Comparison of ENCODE assay signal across 10 cellular contexts in genomic region chr15:74196175-74196574, GRCh38. TPM values are rescaled to one million over a fixed set of nuclear protein-coding genes. Genes with fewer than 3 reads are reported as not detected.
A peak's percentile ranks its signal among the peaks of the same experiment; 100 is the strongest.
DNase-seq lines count a peak whose midpoint lies in the region; ATAC-seq and TF ChIP-seq lines count a peak whose summit lies in the region.
"Had no signal": no experiment of that assay in that cellular context is flagged by ENCODE, and none has a peak within 500 bp of the region (broad histone marks: within the 10 kb centered on the region; RNA-seq: fewer than 3 reads in every experiment).

No MANE protein-coding gene starts in this region.

- H3K4me3 ChIP-seq in BE2C (ENCODE audit: low read depth, low read length): peak overlapping the region; percentile 81; the same call in 1 of the 2 replicates

- TF ChIP-seq CTCF in BE2C (IDR thresholded peaks at IDR 0.05; ENCODE audit: low read depth, low read length) (no peak), chondrocyte (IDR thresholded peaks at IDR 0.05) (no peak), mesothelial cell of epicardium (IDR thresholded peaks at IDR 0.05; ENCODE audit: unreplicated experiment) (no peak)
- no peak for TF ChIP-seq CTCF in activated CD8-positive, alpha-beta T cell treated with anti-CD3 and anti-CD28 coated beads for 36 hours (IDR thresholded peaks at IDR 0.05)

- H3K9me3 Mint-ChIP-seq in chondrocyte (ENCODE audit: low read depth): no peaks in the 10 kb centered on the region
- H3K9me3 Mint-ChIP-seq in mesothelial cell of epicardium: no peaks in the 10 kb centered on the region
- H3K9me3 Mint-ChIP-seq in activated CD8-positive, alpha-beta T cell treated with anti-CD3 and anti-CD28 coated beads for 36 hours: no peaks in the 10 kb centered on the region
- H3K9me3 Mint-ChIP-seq: stimulated activated naive CD8-positive, alpha-beta T cell treated with anti-CD3 and anti-CD28 coated beads, Interleukin-15, Interleukin-2, amounts not matched to agents 100 ng/mL and 50 ng/mL, for 24 hours had no signal

- H3K9me3 ChIP-seq in BE2C: no peaks in the 10 kb centered on the region

- POLR2A ChIA-PET in activated CD8-positive, alpha-beta T cell treated with anti-CD3 and anti-CD28 coated beads for 36 hours (lab: Charles Lee): no interaction called here

- H3K27ac Mint-ChIP-seq in chondrocyte (ENCODE audit: unreplicated experiment): peak overlapping the region; percentile 20
- peak overlapping the region; percentile 83 for H3K27ac Mint-ChIP-seq in mesothelial cell of epicardium
- no peak overlapping the region for H3K27ac Mint-ChIP-seq in activated CD8-positive, alpha-beta T cell treated with anti-CD3 and anti-CD28 coated beads for 36 hours
- H3K27ac Mint-ChIP-seq: stimulated activated naive CD8-positive, alpha-beta T cell treated with anti-CD3 and anti-CD28 coated beads, Interleukin-15, Interleukin-2, amounts not matched to agents 100 ng/mL and 50 ng/mL, for 24 hours had no signal

- H3K36me3 ChIP-seq in BE2C: peaks cover 97% of the 10 kb centered on the region

- H3K4me3 Mint-ChIP-seq in chondrocyte (ENCODE audit: unreplicated experiment): no peak overlapping the region
- H3K4me3 Mint-ChIP-seq in mesothelial cell of epicardium: no peak overlapping the region
- H3K4me3 Mint-ChIP-seq in activated CD8-positive, alpha-beta T cell treated with anti-CD3 and anti-CD28 coated beads for 36 hours: no peak overlapping the region
- H3K4me3 Mint-ChIP-seq: stimulated activated naive CD8-positive, alpha-beta T cell treated with anti-CD3 and anti-CD28 coated beads, Interleukin-15, Interleukin-2, amounts not matched to agents 100 ng/mL and 50 ng/mL, for 24 hours had no signal

- H3K36me3 Mint-ChIP-seq in chondrocyte (ENCODE audit: low read depth) (peaks cover 2% of the 10 kb centered on the region), mesothelial cell of epicardium (no peaks in the 10 kb centered on the region)
- H3K36me3 Mint-ChIP-seq in activated CD8-positive, alpha-beta T cell treated with anti-CD3 and anti-CD28 coated beads for 36 hours (ENCODE audit: low read depth): no peaks in the 10 kb centered on the region

- DNase-seq in BE2C (peak; percentile 88), NCI-H1105 (lab: John Stamatoyannopoulos, UW) (peak; percentile 34), chondrocyte (ENCODE audit: low spot score) (no peak), mesothelial cell of epicardium (ENCODE audit: low spot score in 2 of 2, unreplicated experiment in 2 of 2) (peak; percentile 83 to 88), ecto neural progenitor cell (ENCODE audit: low spot score) (no peak), SK-N-DZ (ENCODE audit: low spot score) (no peak)
- DNase-seq in activated CD8-positive, alpha-beta T cell treated with anti-CD3 and anti-CD28 coated beads for 36 hours: no peak
- no peak for DNase-seq in stimulated activated CD4-positive, alpha-beta T cell treated with anti-CD3 and anti-CD28 coated beads, Interleukin-4, amount 100 ng/mL, for 24 hours
- DNase-seq: glutamatergic neuron had no signal

- intact Hi-C loops in activated CD8-positive, alpha-beta T cell treated with anti-CD3 and anti-CD28 coated beads for 36 hours (cut with micrococcal nuclease): no loop called here

- H3K27me3 ChIP-seq in BE2C: no peaks in the 10 kb centered on the region

- H3K4me1 Mint-ChIP-seq in chondrocyte (ENCODE audit: low read depth) (peaks cover 50% of the 10 kb centered on the region), mesothelial cell of epicardium (peaks cover 48% of the 10 kb centered on the region)
- H3K4me1 Mint-ChIP-seq in activated CD8-positive, alpha-beta T cell treated with anti-CD3 and anti-CD28 coated beads for 36 hours (ENCODE audit: low read depth): peaks cover 4% of the 10 kb centered on the region

- no peak for ATAC-seq in activated CD8-positive, alpha-beta T cell treated with anti-CD3 and anti-CD28 coated beads for 36 hours

- H3K27me3 Mint-ChIP-seq in chondrocyte (ENCODE audit: low read depth) (no peaks in the 10 kb centered on the region), mesothelial cell of epicardium (ENCODE audit: low read depth) (no peaks in the 10 kb centered on the region)
- H3K27me3 Mint-ChIP-seq in activated CD8-positive, alpha-beta T cell treated with anti-CD3 and anti-CD28 coated beads for 36 hours: no peaks in the 10 kb centered on the region
- H3K27me3 Mint-ChIP-seq: stimulated activated naive CD8-positive, alpha-beta T cell treated with anti-CD3 and anti-CD28 coated beads, Interleukin-15, Interleukin-2, amounts not matched to agents 100 ng/mL and 50 ng/mL, for 24 hours had no signal

- CTCF ChIA-PET in activated CD8-positive, alpha-beta T cell treated with anti-CD3 and anti-CD28 coated beads for 36 hours (lab: Charles Lee): no interaction called here

- H3K4me1 ChIP-seq in BE2C: peaks cover 66% of the 10 kb centered on the region

RNA-seq across cellular contexts. Expression of gene STRA6, which starts 6.4 kb away (rescaled TPM):
- polyA plus RNA-seq in BE2C (2012; ENCODE audit: insufficient read depth, insufficient read length, low read depth): 351 TPM
- total RNA-seq in chondrocyte (4.9 to 12.7 TPM (median 5.4 TPM) in 3 replicates), mesothelial cell of epicardium (101 to 114 TPM (median 111 TPM) in 3 replicates)
- polyA plus RNA-seq in SK-N-DZ (2014; cell fraction: cytosol; rRNA removed): 27.5 and 44.1 TPM in 2 replicates
- 148 and 152 TPM in 2 replicates for polyA plus RNA-seq in SK-N-DZ (2014; cell fraction: nucleus; rRNA removed)
- total RNA-seq in activated CD8-positive, alpha-beta T cell treated with anti-CD3 and anti-CD28 coated beads for 36 hours: under 1 TPM; 0.51 to 0.72 TPM

RNA-seq across cellular contexts. Expression of gene ISLR, which starts 22.7 kb away (rescaled TPM):
- 42.0 TPM for polyA plus RNA-seq in BE2C (2012; ENCODE audit: insufficient read depth, insufficient read length, low read depth)
- 49.6 to 143 TPM (median 53.3 TPM) in 3 replicates for total RNA-seq in chondrocyte
- 59.8 to 66.8 TPM (median 64.9 TPM) in 3 replicates for total RNA-seq in mesothelial cell of epicardium
- 26.1 and 30.4 TPM in 2 replicates for polyA plus RNA-seq in SK-N-DZ (2014; cell fraction: cytosol; rRNA removed)
- polyA plus RNA-seq in SK-N-DZ (2014; cell fraction: nucleus; rRNA removed): 7.6 and 15.2 TPM in 2 replicates
- not detected for total RNA-seq in activated CD8-positive, alpha-beta T cell treated with anti-CD3 and anti-CD28 coated beads for 36 hours

RNA-seq across cellular contexts. Expression of gene CCDC33, which starts 40.0 kb away (rescaled TPM):
- polyA plus RNA-seq in BE2C (2012; ENCODE audit: insufficient read depth, insufficient read length, low read depth): 8.9 TPM
- total RNA-seq in chondrocyte (not detected in 3 replicates), mesothelial cell of epicardium (4.2 to 6.4 TPM (median 5.0 TPM) in 3 replicates)
- 8.5 and 8.8 TPM in 2 replicates for polyA plus RNA-seq in SK-N-DZ (2014; cell fraction: cytosol; rRNA removed)
- polyA plus RNA-seq in SK-N-DZ (2014; cell fraction: nucleus; rRNA removed): 6.5 and 7.8 TPM in 2 replicates
- under 1 TPM; 0.16 to 0.38 TPM for total RNA-seq in activated CD8-positive, alpha-beta T cell treated with anti-CD3 and anti-CD28 coated beads for 36 hours

Comparison
In these comparisons a context has a peak if more than half of its experiments do, and no peak if none do; other contexts are left out.
1. DNase-seq: peak in BE2C (single experiment), NCI-H1105 (single experiment) and mesothelial cell of epicardium (2 of 2); none in chondrocyte (single experiment), ecto neural progenitor cell (single experiment), SK-N-DZ (single experiment), activated CD8-positive, alpha-beta T cell treated with anti-CD3 and anti-CD28 coated beads for 36 hours (single experiment) and stimulated activated CD4-positive, alpha-beta T cell treated with anti-CD3 and anti-CD28 coated beads, Interleukin-4, amount 100 ng/mL, for 24 hours (single experiment).
2. RNA of gene ISLR, which starts 22.7 kb away (total RNA-seq): 59.8 to 66.8 TPM in mesothelial cell of epicardium and 49.6 to 143 TPM in chondrocyte; not detected in activated CD8-positive, alpha-beta T cell treated with anti-CD3 and anti-CD28 coated beads for 36 hours; every median in the first group is over 10 times any median in the second.